30 cellular contexts compared by ENCODE assay signal in the genomic region with DNA sequence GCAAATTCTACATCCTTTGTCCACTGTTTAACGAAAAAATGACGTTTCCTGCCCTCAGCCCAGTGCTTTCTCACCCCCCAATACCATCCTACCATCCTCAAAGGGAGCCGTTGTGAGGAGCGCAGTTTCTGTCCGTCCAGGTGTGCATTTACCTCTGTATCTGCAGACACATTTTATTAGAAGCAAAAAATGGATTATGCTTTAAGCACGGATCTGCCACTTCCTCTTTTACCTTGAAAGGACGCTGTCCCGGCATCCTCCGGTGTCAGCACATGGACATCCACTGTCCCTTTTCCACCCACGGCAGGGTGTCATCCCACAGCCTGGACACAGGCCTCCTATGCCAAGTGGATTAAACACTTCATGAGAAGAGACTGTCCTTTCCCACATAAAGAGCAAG. TPM values are rescaled to one million over a fixed set of nuclear protein-coding genes. Genes with fewer than 3 reads are reported as not detected.
"Had no signal": no experiment of that assay in that cellular context is flagged by ENCODE, and none has a peak within 500 bp of the region (broad histone marks: within the 10 kb centered on the region; RNA-seq: fewer than 3 reads in every experiment).

No MANE protein-coding gene starts in this region.

- H3K36me3 ChIP-seq: heart left ventricle, right atrium auricular region, vagina had no signal

- H3K27me3 ChIP-seq: right atrium auricular region, testis, vagina had no signal

- H3K4me2 ChIP-seq: smooth muscle cell had no signal

- H3K9me3 Mint-ChIP-seq: activated CD4-positive, alpha-beta memory T cell treated with anti-CD3 and anti-CD28 coated beads, Interleukin-2, amount 10 ng/mL, durations not matched to agents 7 days and 5 days; activated CD4-positive, alpha-beta T cell treated with anti-CD3 and anti-CD28 coated beads, Interleukin-2, amount 10 ng/mL, durations not matched to agents 7 days and 5 days; activated T-cell treated with anti-CD3 and anti-CD28 coated beads, Interleukin-2, amount 50 U/mL, for 24 hours; central memory CD8-positive, alpha-beta T cell; dendritic cell treated with granulocyte-macrophage colony-stimulating factor and Interleukin-4, amounts not matched to agents 40 ng/mL and 50 ng/mL, for 4 days; immature natural killer cell; mesothelial cell of epicardium; naive B cell; neural crest cell; stimulated activated naive B cell treated with anti-CD40 and anti-IgM and Interleukin-4, amounts not matched to agents 10 μg/mL and 1 μg/mL and 100 μg/mL, for 72 hours; WTC11 had no signal

- H3K4me3 ChIP-seq: heart left ventricle, right atrium auricular region, smooth muscle cell, testis, vagina had no signal

- H3K4me1 Mint-ChIP-seq: central memory CD8-positive, alpha-beta T cell; immature natural killer cell; mesothelial cell of epicardium had no signal

- H3K27ac ChIP-seq: heart left ventricle, right atrium auricular region, testis, vagina had no signal

- FAIRE-seq: bronchial epithelial cell had no signal

- H3K4me1 ChIP-seq: right atrium auricular region, testis, vagina had no signal

- H3K27me3 Mint-ChIP-seq: activated CD4-positive, alpha-beta memory T cell treated with anti-CD3 and anti-CD28 coated beads, Interleukin-2, amount 10 ng/mL, durations not matched to agents 7 days and 5 days; activated CD4-positive, alpha-beta T cell treated with anti-CD3 and anti-CD28 coated beads, Interleukin-2, amount 10 ng/mL, durations not matched to agents 7 days and 5 days; activated naive CD8-positive, alpha-beta T cell; activated T-cell treated with anti-CD3 and anti-CD28 coated beads, Interleukin-2, amount 50 U/mL, for 24 hours had no signal

- H3K9me3 ChIP-seq: heart left ventricle, right atrium auricular region, testis, vagina had no signal

- ATAC-seq: heart left ventricle; stimulated activated naive B cell treated with anti-CD40 and anti-IgM and Interleukin-4, amounts not matched to agents 10 μg/mL and 1 μg/mL and 100 μg/mL, for 72 hours had no signal

- H3K27ac Mint-ChIP-seq: activated CD4-positive, alpha-beta memory T cell treated with anti-CD3 and anti-CD28 coated beads, Interleukin-2, amount 10 ng/mL, durations not matched to agents 7 days and 5 days; activated CD4-positive, alpha-beta T cell treated with anti-CD3 and anti-CD28 coated beads, Interleukin-2, amount 10 ng/mL, durations not matched to agents 7 days and 5 days; activated T-cell treated with anti-CD3 and anti-CD28 coated beads, Interleukin-2, amount 50 U/mL, for 24 hours; dendritic cell treated with granulocyte-macrophage colony-stimulating factor and Interleukin-4, amounts not matched to agents 40 ng/mL and 50 ng/mL, for 4 days; immature natural killer cell; mesothelial cell of epicardium; naive B cell; stimulated activated naive B cell treated with anti-CD40 and anti-IgM and Interleukin-4, amounts not matched to agents 10 μg/mL and 1 μg/mL and 100 μg/mL, for 72 hours; WTC11 had no signal

- DNase-seq: activated CD4-positive, alpha-beta memory T cell treated with anti-CD3 and anti-CD28 coated beads, Interleukin-2, amount 10 ng/mL, durations not matched to agents 7 days and 5 days; activated CD4-positive, alpha-beta T cell treated with anti-CD3 and anti-CD28 coated beads for 1 hour; activated CD4-positive, alpha-beta T cell treated with anti-CD3 and anti-CD28 coated beads, Interleukin-2, amount 10 ng/mL, durations not matched to agents 7 days and 5 days; activated CD8-positive, alpha-beta memory T cell treated with anti-CD3 and anti-CD28 coated beads, Interleukin-2, amount 50 U/mL, for 48 hours; activated T-cell treated with anti-CD3 and anti-CD28 coated beads, Interleukin-2, amount 50 U/mL, for 24 hours; anterior cingulate cortex; effector CD4-positive, alpha-beta T cell; heart left ventricle; hypothalamus; immature natural killer cell; naive B cell; occipital lobe; stimulated activated CD4-positive, alpha-beta T cell treated with anti-CD3 and anti-CD28 coated beads, Interleukin-1b, Interleukin-23, amount 100 ng/mL, for 48 hours; stimulated activated CD4-positive, alpha-beta T cell treated with anti-CD3 and anti-CD28 coated beads, Interleukin-4, amount 100 ng/mL, for 4 hours; stimulated activated CD8-positive, alpha-beta memory T cell treated with anti-CD3 and anti-CD28 coated beads, Interleukin-4, amount 100 ng/mL, for 48 hours; stimulated activated naive B cell treated with anti-CD40 and anti-IgM and Interleukin-4, amounts not matched to agents 10 μg/mL and 1 μg/mL and 100 μg/mL, for 72 hours; T-helper 2 cell; testis; trophoblast cell had no signal

- H3K36me3 Mint-ChIP-seq: activated naive CD8-positive, alpha-beta T cell; immature natural killer cell; mesothelial cell of epicardium; naive B cell; stimulated activated naive B cell treated with anti-CD40 and anti-IgM and Interleukin-4, amounts not matched to agents 10 μg/mL and 1 μg/mL and 100 μg/mL, for 72 hours; WTC11 had no signal

- H3K4me3 Mint-ChIP-seq: activated CD4-positive, alpha-beta memory T cell treated with anti-CD3 and anti-CD28 coated beads, Interleukin-2, amount 10 ng/mL, durations not matched to agents 7 days and 5 days; activated CD4-positive, alpha-beta T cell treated with anti-CD3 and anti-CD28 coated beads, Interleukin-2, amount 10 ng/mL, durations not matched to agents 7 days and 5 days; activated naive CD8-positive, alpha-beta T cell; activated T-cell treated with anti-CD3 and anti-CD28 coated beads, Interleukin-2, amount 50 U/mL, for 24 hours; central memory CD8-positive, alpha-beta T cell; dendritic cell treated with granulocyte-macrophage colony-stimulating factor and Interleukin-4, amounts not matched to agents 40 ng/mL and 50 ng/mL, for 4 days; immature natural killer cell; mesothelial cell of epicardium; naive B cell; neural crest cell; stimulated activated naive B cell treated with anti-CD40 and anti-IgM and Interleukin-4, amounts not matched to agents 10 μg/mL and 1 μg/mL and 100 μg/mL, for 72 hours; WTC11 had no signal

RNA-seq across cellular contexts. Expression of a gene that starts 7.2 kb away (rescaled TPM):
- total RNA-seq: mesothelial cell of epicardium, occipital lobe, pulmonary artery endothelial cell, smooth muscle cell had no signal
- polyA plus RNA-seq: smooth muscle cell had no signal
